ENCODE assay signal across 16 cellular contexts in genomic region chr21:33549848-33550771, GRCh38.
"Had no signal": no experiment of that assay in that cellular context is flagged by ENCODE, and none has a peak within 500 bp of the region (broad histone marks: within the 10 kb centered on the region; RNA-seq: fewer than 3 reads in every experiment).

No MANE protein-coding gene starts in this region.

- H3K27ac ChIP-seq: body of pancreas, coronary artery, epithelial cell of prostate, parathyroid adenoma, thyroid gland, VCaP had no signal

- DNase-seq: activated naive CD4-positive, alpha-beta T cell treated with anti-CD3 and anti-CD28 coated beads, Interleukin-2, amount 10 ng/mL, durations not matched to agents 7 days and 5 days; amniotic stem cell; body of pancreas; central memory CD4-positive, alpha-beta T cell; effector CD8-positive, alpha-beta T cell; hypothalamus; kidney glomerular epithelial cell; retina; T-cell; thyroid gland had no signal

- H3K9me3 ChIP-seq: body of pancreas, thyroid gland had no signal

- H2AFZ ChIP-seq: parathyroid adenoma had no signal

- H3K9ac ChIP-seq: parathyroid adenoma had no signal

- H3K4me3 Mint-ChIP-seq: activated naive CD4-positive, alpha-beta T cell treated with anti-CD3 and anti-CD28 coated beads, Interleukin-2, amount 10 ng/mL, durations not matched to agents 7 days and 5 days; neural crest cell; T-cell had no signal

- H3K4me1 ChIP-seq: parathyroid adenoma had no signal

- H3K9me3 Mint-ChIP-seq: activated naive CD4-positive, alpha-beta T cell treated with anti-CD3 and anti-CD28 coated beads, Interleukin-2, amount 10 ng/mL, durations not matched to agents 7 days and 5 days; activated T-helper 2 cell treated with anti-CD3 and anti-CD28 coated beads, Interferon-gamma antibody, Interleukin-2, Interleukin-4, amounts not matched to agents 10 μg/mL and 5 μg/mL and 100 μg/mL, durations not matched to agents 14 hours and 24 hours and 36 hours; neural crest cell; T-cell had no signal

- ATAC-seq: body of pancreas had no signal

- H3K27me3 ChIP-seq: body of pancreas, thyroid gland had no signal

- H3K27me3 Mint-ChIP-seq: activated naive CD4-positive, alpha-beta T cell treated with anti-CD3 and anti-CD28 coated beads, Interleukin-2, amount 10 ng/mL, durations not matched to agents 7 days and 5 days; T-cell had no signal

- H3K27ac Mint-ChIP-seq: activated naive CD4-positive, alpha-beta T cell treated with anti-CD3 and anti-CD28 coated beads, Interleukin-2, amount 10 ng/mL, durations not matched to agents 7 days and 5 days; activated T-helper 2 cell treated with anti-CD3 and anti-CD28 coated beads, Interferon-gamma antibody, Interleukin-2, Interleukin-4, amounts not matched to agents 10 μg/mL and 5 μg/mL and 100 μg/mL, durations not matched to agents 14 hours and 24 hours and 36 hours; T-cell had no signal

- H3K4me3 ChIP-seq: body of pancreas, coronary artery, thyroid gland had no signal
